In the genomic region with DNA sequence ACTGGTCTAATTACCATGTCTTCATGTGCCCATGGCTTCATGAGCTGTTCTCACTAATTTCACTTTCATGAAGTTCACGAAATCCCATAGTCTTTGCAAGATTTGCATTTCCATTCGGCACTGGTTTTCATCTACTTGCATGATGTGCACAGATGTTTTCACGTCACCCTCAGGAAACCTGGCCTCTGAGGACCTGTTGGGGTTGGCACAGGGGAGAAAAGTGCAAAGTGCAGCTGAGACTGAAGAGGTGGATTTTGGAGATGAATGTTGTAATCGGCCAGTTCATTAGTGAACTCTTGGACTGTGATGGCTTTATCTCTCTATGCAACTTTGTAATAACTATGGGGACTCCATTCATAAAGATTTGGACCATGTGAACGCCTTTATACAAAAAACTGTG, we compare ENCODE assay signal across 20 cellular contexts.
DNase-seq lines count a peak whose midpoint lies in the region; ATAC-seq, FAIRE-seq and TF ChIP-seq lines count a peak whose summit lies in the region.
"Had no signal": no experiment of that assay in that cellular context is flagged by ENCODE, and none has a peak within 500 bp of the region (broad histone marks: within the 10 kb centered on the region; RNA-seq: fewer than 3 reads in every experiment).

No MANE protein-coding gene starts in this region.

- no peak overlapping the region for H3K9ac ChIP-seq in liver (ENCODE audit: low read depth in 1 of 2, low read length in 2 of 2)
- H3K9ac ChIP-seq: GM23248 had no signal

- intact Hi-C loops in CD4-positive, alpha-beta T cell (cut with DNase I, micrococcal nuclease) = no loop called here

- H3K4me3 Mint-ChIP-seq in glutamatergic neuron (ENCODE audit: unreplicated experiment) = no peak overlapping the region
- no peak overlapping the region for H3K4me3 Mint-ChIP-seq in CD4-positive, alpha-beta T cell
- H3K4me3 Mint-ChIP-seq: CD8-positive, alpha-beta T cell had no signal

- peaks cover 11% of the 10 kb centered on the region for H3K9me3 Mint-ChIP-seq in glutamatergic neuron (ENCODE audit: unreplicated experiment)
- no peaks in the 10 kb centered on the region for H3K9me3 Mint-ChIP-seq in CD4-positive, alpha-beta T cell

- H3K9me3 ChIP-seq in liver (ENCODE audit: control insufficient read depth in 4 of 4, low read length in 3 of 4) = peaks cover 0 to 10% (median 4%) of the 10 kb centered on the region in 4 donors
- H3K9me3 ChIP-seq in CD4-positive, alpha-beta T cell (ENCODE audit: control insufficient read depth, low read length) = no peaks in the 10 kb centered on the region
- H3K9me3 ChIP-seq: Caco-2 had no signal

- H3K27ac ChIP-seq in liver (ENCODE audit: low read depth in 1 of 2, low read length in 2 of 2) = no peak overlapping the region
- H3K27ac ChIP-seq in CD4-positive, alpha-beta T cell (ENCODE audit: low read depth, low read length) = no peak overlapping the region
- H3K27ac ChIP-seq: GM23248 had no signal

- POLR2A ChIA-PET in CD4-positive, alpha-beta T cell (lab: Charles Lee) = no interaction called here

- WGBS in liver = 59% methylated on average over 5 of the region's 5 CpGs

- H3K36me3 Mint-ChIP-seq in glutamatergic neuron (ENCODE audit: unreplicated experiment) = peaks cover 11% of the 10 kb centered on the region
- H3K36me3 Mint-ChIP-seq in CD4-positive, alpha-beta T cell (ENCODE audit: low read depth) = no peaks in the 10 kb centered on the region
- H3K36me3 Mint-ChIP-seq: CD8-positive, alpha-beta T cell had no signal

- H3K36me3 ChIP-seq in liver (ENCODE audit: control insufficient read depth in 4 of 4, insufficient read depth in 3 of 4, low read depth in 1 of 4, low read length in 3 of 4) = no peaks in the 10 kb centered on the region

- H3K27me3 Mint-ChIP-seq in glutamatergic neuron (ENCODE audit: unreplicated experiment) = peaks cover 4% of the 10 kb centered on the region
- peaks cover 10% of the 10 kb centered on the region for H3K27me3 Mint-ChIP-seq in CD4-positive, alpha-beta T cell

- H3K4me1 ChIP-seq in liver (ENCODE audit: control insufficient read depth in 4 of 4, insufficient read depth in 4 of 4, low read length in 3 of 4) = peaks cover 0 to 4% (median 0%) of the 10 kb centered on the region in 4 donors
- H3K4me1 ChIP-seq: Caco-2 had no signal

- H3K4me3 ChIP-seq in liver (ENCODE audit: low read depth in 1 of 3, low read length in 3 of 3) = no peak overlapping the region
- H3K4me3 ChIP-seq: GM23248 had no signal

- DNase-seq in NCI-H526 (lab: John Stamatoyannopoulos, UW) (peak; percentile 67 to 73), glutamatergic neuron (no peak), urothelium cell line (ENCODE audit: low spot score) (no peak), hypothalamus (lab: John Stamatoyannopoulos, UW) (no peak)
- DNase-seq in CD4-positive, alpha-beta T cell = no peak
- DNase-seq: C1 segment of cervical spinal cord; Caco-2; CD8-positive, alpha-beta T cell; DMS153; DND-41; GM23248; H7; HCEC 1CT had no signal

- TF ChIP-seq CTCF in glutamatergic neuron (IDR thresholded peaks at IDR 0.05; ENCODE audit: partially characterized antibody, unreplicated experiment) (no peak), liver (IDR thresholded peaks at IDR 0.05; ENCODE audit: low read depth, low read length, missing input control) (no peak)
- TF ChIP-seq CTCF in CD4-positive, alpha-beta T cell (IDR thresholded peaks at IDR 0.05) = no peak

- CTCF ChIA-PET in CD4-positive, alpha-beta T cell (lab: Charles Lee) = interaction anchor here (1.5 kb wide), 1 partner anchor 29 kb away, joined by 3 read pairs; no protein-coding TSS in a partner anchor

- H3K27me3 ChIP-seq in liver (ENCODE audit: control insufficient read depth in 4 of 4, insufficient read depth in 4 of 4, low read length in 3 of 4) = peaks cover 0 to 4% (median 0%) of the 10 kb centered on the region in 4 donors
- H3K27me3 ChIP-seq in CD4-positive, alpha-beta T cell (ENCODE audit: control insufficient read depth, insufficient read depth, low read length) = no peaks in the 10 kb centered on the region

- peaks cover 12% of the 10 kb centered on the region for H3K4me1 Mint-ChIP-seq in glutamatergic neuron (ENCODE audit: low read depth, unreplicated experiment)
- no peaks in the 10 kb centered on the region for H3K4me1 Mint-ChIP-seq in CD4-positive, alpha-beta T cell (ENCODE audit: low read depth)

- ATAC-seq in HG03457 (IDR thresholded peaks at IDR 0.05; ENCODE audit: unreplicated experiment) (no peak), GM18505 (IDR thresholded peaks at IDR 0.05; ENCODE audit: unreplicated experiment) (no peak)
- ATAC-seq in CD4-positive, alpha-beta T cell (ENCODE audit: poor library complexity) = no peak
- ATAC-seq: CD8-positive, alpha-beta T cell had no signal

- peak in 1 of 2 donors; percentile 7 for TF ChIP-seq RAD21 in liver (IDR thresholded peaks at IDR 0.05)

- TF ChIP-seq POLR2A in GM18505 (IDR thresholded peaks at IDR 0.05; ENCODE audit: borderline replicate concordance, extremely low read depth, insufficient read depth, insufficient read length) = no peak

- FAIRE-seq in urothelium cell line (lab: Jason Lieb, UNC) = peak; percentile 56
- FAIRE-seq: G401.6, GM12892, GM19239, H1 had no signal

- peak overlapping the region; percentile 77 for H3K27ac Mint-ChIP-seq in glutamatergic neuron (ENCODE audit: unreplicated experiment)
- H3K27ac Mint-ChIP-seq in CD4-positive, alpha-beta T cell = no peak overlapping the region
- H3K27ac Mint-ChIP-seq: CD8-positive, alpha-beta T cell had no signal

TF ChIP-seq in liver, 16 proteins besides CTCF, POLR2A, EP300 and RAD21:
- peak; percentile 21 for TF ChIP-seq SP1 (IDR thresholded peaks at IDR 0.05)
- TF ChIP-seq FOXA1 (IDR thresholded peaks at IDR 0.05) = no peak
- TF ChIP-seq HNF4A (conservative IDR thresholded peaks at IDR 0.05) = peak; percentile 86 to 88
- TF ChIP-seq FOXA2 (IDR thresholded peaks at IDR 0.05) = no peak
- TF ChIP-seq RXRA (IDR thresholded peaks at IDR 0.05) = peak; percentile 34 to 70
- peak; percentile 53 for TF ChIP-seq HNF4G (IDR thresholded peaks at IDR 0.05)
- peak in 1 of 2 donors; percentile 36 for TF ChIP-seq JUND (IDR thresholded peaks at IDR 0.05)

Comparison
In these comparisons a context has a peak if more than half of its experiments do, and no peak if none do; other contexts are left out.
1. DNase-seq: peak in NCI-H526 (2 of 2); none in glutamatergic neuron (single experiment), urothelium cell line (single experiment), CD4-positive, alpha-beta T cell (0 of 10) and hypothalamus (0 of 51).